In the genomic region with DNA sequence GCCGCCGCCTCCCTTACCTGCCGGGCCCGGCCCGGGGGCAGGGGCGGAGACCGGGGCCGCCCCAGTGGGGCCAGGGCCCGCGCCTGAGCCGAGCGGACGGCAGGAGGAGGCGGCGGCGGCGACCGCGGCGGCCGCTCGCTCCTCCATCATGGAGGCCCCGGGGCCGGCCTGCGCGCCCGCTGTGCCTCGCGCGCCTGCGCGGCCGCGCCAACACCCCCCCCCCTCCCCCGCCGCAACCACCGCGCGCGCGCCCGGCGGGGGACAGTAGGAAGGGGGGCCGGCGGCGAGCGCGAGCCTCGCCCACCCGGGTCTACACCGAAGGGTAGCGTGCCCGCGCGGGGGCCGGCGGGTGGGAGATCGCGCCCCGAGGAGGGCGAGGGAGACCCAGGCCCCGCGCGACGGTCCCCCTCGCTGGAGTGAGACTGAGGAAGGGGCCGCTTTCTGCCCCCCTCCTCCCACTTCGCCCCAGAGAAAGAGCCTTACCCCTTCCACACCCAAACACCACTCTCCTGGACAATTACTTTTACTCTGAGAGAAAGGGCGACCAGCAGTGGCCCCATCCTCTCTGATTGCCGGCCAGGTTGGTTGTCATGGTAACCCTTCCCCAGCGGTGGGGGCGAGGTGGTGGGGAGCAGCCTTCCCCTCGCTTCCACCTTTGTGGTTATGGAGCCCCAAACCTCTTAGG, we compare ENCODE assay signal across 8 cellular contexts. TPM values are rescaled to one million over a fixed set of nuclear protein-coding genes. Genes with fewer than 3 reads are reported as not detected.
DNase-seq lines count a peak whose midpoint lies in the region; ATAC-seq and TF ChIP-seq lines count a peak whose summit lies in the region.

A gene with protein sequence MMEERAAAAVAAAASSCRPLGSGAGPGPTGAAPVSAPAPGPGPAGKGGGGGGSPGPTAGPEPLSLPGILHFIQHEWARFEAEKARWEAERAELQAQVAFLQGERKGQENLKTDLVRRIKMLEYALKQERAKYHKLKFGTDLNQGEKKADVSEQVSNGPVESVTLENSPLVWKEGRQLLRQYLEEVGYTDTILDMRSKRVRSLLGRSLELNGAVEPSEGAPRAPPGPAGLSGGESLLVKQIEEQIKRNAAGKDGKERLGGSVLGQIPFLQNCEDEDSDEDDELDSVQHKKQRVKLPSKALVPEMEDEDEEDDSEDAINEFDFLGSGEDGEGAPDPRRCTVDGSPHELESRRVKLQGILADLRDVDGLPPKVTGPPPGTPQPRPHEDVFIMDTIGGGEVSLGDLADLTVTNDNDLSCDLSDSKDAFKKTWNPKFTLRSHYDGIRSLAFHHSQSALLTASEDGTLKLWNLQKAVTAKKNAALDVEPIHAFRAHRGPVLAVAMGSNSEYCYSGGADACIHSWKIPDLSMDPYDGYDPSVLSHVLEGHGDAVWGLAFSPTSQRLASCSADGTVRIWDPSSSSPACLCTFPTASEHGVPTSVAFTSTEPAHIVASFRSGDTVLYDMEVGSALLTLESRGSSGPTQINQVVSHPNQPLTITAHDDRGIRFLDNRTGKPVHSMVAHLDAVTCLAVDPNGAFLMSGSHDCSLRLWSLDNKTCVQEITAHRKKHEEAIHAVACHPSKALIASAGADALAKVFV (minus strand): TSS at position 170 of the 685 bp plus-strand sequence. CDS start 20 bp downstream, at position 150.

- H3K4me1 ChIP-seq in fibroblast of lung (ENCODE audit: control insufficient read depth, extremely low read depth, insufficient read depth, low read length), result peaks cover 4% of the 10 kb centered on the region

- H3K36me3 ChIP-seq in fibroblast of lung (ENCODE audit: control insufficient read depth, insufficient read depth, low read length), result no peaks in the 10 kb centered on the region

- H3K27ac Mint-ChIP-seq in natural killer cell, result peak within 1 kb of the TSS; percentile 70 to 88

- H3K36me3 Mint-ChIP-seq in natural killer cell, result no peaks in the 10 kb centered on the region

- peak; percentile 68 for ATAC-seq in HG02763 (IDR thresholded peaks at IDR 0.05; ENCODE audit: unreplicated experiment)
- ATAC-seq in natural killer cell, result peak; percentile 77 to 88 (median 84)
- ATAC-seq in HG03460 (IDR thresholded peaks at IDR 0.05; ENCODE audit: unreplicated experiment), result no peak

- DNase-seq in GM12865 (ENCODE audit: low read depth) (peak; percentile 66), NCI-H82 (lab: John Stamatoyannopoulos, UW) (peak; percentile 82), activated T-helper 1 cell treated with Interleukin-2 at 50 U/mL for 16 hours (ENCODE audit: low read depth) (peak; percentile 54), fibroblast of lung (ENCODE audit: low read depth in 2 of 2) (peak in 1 of 2 donors; percentile 43), natural killer cell (peak; percentile 44)

- TF ChIP-seq CTCF in GM12865 (IDR thresholded peaks at IDR 0.05; ENCODE audit: insufficient read depth, low read depth, low read length, missing control alignments) (no peak), fibroblast of lung (conservative IDR thresholded peaks at IDR 0.05 in 1 of 2, IDR thresholded peaks at IDR 0.05 in 1 of 2; ENCODE audit: low read depth in 1 of 2, low read length in 2 of 2) (no peak), natural killer cell (IDR thresholded peaks at IDR 0.05) (no peak)

- peak within 1 kb of the TSS; percentile 99 for H3K4me3 ChIP-seq in GM12865 (ENCODE audit: low read depth, low read length)
- H3K4me3 ChIP-seq in fibroblast of lung (replicated peaks in 1 of 4; ENCODE audit: control extremely low read depth in 1 of 4, insufficient read depth in 1 of 4, low read depth in 3 of 4, low read length in 4 of 4), result peak within 1 kb of the TSS; percentile 86 to 91 (median 90)

- intact Hi-C loops in natural killer cell (cut with micrococcal nuclease), result no loop called here

- peak within 1 kb of the TSS; percentile 61 for H2AFZ ChIP-seq in fibroblast of lung (ENCODE audit: low read length)

- H3K27me3 Mint-ChIP-seq in natural killer cell (ENCODE audit: low read depth in 2 of 2), result no peaks in the 10 kb centered on the region

- H3K4me1 Mint-ChIP-seq in natural killer cell, result peaks cover 35 to 50% of the 10 kb centered on the region in 2 donors

- H3K27ac ChIP-seq in fibroblast of lung (ENCODE audit: insufficient read depth, low read length) (peak within 1 kb of the TSS; percentile 76), temporal lobe (ENCODE audit: low read depth, low read length) (peak within 1 kb of the TSS; percentile 91)

- H3K9ac ChIP-seq in fibroblast of lung (ENCODE audit: insufficient read depth, low read length), result peak within 1 kb of the TSS; percentile 89

- no peaks in the 10 kb centered on the region for H3K9me3 Mint-ChIP-seq in natural killer cell

- peak within 1 kb of the TSS; percentile 93 for H3K4me3 Mint-ChIP-seq in natural killer cell

- H3K27me3 ChIP-seq in fibroblast of lung (ENCODE audit: control insufficient read depth, insufficient read depth, low read length), result no peaks in the 10 kb centered on the region

- peak within 1 kb of the TSS; percentile 88 for H3K4me2 ChIP-seq in fibroblast of lung (ENCODE audit: extremely low read depth, insufficient read depth, low read length)

- peaks cover 51% of the 10 kb centered on the region for H3K79me2 ChIP-seq in fibroblast of lung (ENCODE audit: control insufficient read depth, insufficient read depth, low read length)

- H3K9me3 ChIP-seq in fibroblast of lung (ENCODE audit: control insufficient read depth, insufficient read depth, low read depth, low read length), result no peaks in the 10 kb centered on the region

- no peaks in the 10 kb centered on the region for H4K20me1 ChIP-seq in fibroblast of lung (ENCODE audit: control insufficient read depth, extremely low read depth, insufficient read depth, low read length)

RNA-seq across cellular contexts. Expression of the gene that starts here (rescaled TPM):
- total RNA-seq in fibroblast of lung, result 52.9 and 56.0 TPM in 2 replicates
- polyA plus RNA-seq in fibroblast of lung, result 33.7 and 39.9 TPM in 2 replicates
- 49.4 and 56.7 TPM in 2 replicates for polyA plus RNA-seq in fibroblast of lung (2012)
- 136 TPM in 2 replicates for polyA minus RNA-seq in fibroblast of lung (ENCODE audit: low replicate concordance)
- total RNA-seq in natural killer cell, result 100 to 1,000 TPM; 125 to 152 (median 125) TPM
- total RNA-seq in temporal lobe, result 89.5 TPM
